Comparison of ENCODE assay signal across 8 cellular contexts in the genomic region with DNA sequence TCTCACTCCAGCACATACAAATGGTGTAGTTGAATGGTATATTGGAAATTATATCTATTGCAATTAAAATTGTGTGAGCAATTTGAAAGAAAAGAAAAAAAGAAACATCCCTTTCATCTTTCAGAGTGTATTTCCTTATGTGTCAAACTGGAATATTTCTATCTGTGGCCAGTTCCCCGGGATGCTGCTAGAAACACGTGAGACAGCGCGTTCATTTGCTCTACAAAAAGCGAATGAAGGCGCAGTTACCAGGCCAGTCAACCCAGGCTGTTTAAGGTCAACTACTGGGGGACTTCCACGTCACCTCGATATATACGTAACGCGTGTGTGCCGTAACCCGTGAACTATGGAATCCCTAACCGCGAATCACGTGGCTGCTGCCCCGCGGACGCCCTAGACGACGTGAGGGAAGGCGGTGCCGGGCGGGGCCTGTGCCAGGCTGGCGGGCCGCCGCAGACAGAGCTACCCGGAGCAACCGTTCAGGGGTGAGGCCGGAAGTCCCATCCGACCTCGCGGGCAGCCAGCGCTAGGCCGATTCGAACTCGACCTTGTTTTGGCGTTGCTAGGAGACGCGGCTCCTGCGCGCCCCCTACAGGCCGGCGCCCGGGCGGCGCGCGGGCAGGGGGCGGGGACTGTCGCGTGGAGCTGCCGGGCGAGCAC. TPM values are rescaled to one million over a fixed set of nuclear protein-coding genes. Genes with fewer than 3 reads are reported as not detected.
DNase-seq lines count a peak whose midpoint lies in the region; ATAC-seq and TF ChIP-seq lines count a peak whose summit lies in the region.

No MANE protein-coding gene starts in this region.

- intact Hi-C loops in dorsolateral prefrontal cortex (cut with DNase I) (loop anchor here (5.0 to 10.0 kb wide), 4 partner anchors 428 to 576 kb away; no protein-coding TSS in a partner anchor), lower leg skin (cut with DNase I; ENCODE audit: low total_unique reads) (loop anchor here (5.0 kb wide), 1 partner anchor 581 kb away; no protein-coding TSS in a partner anchor)

- peak; percentile 85 for ATAC-seq in GM19328 (IDR thresholded peaks at IDR 0.05; ENCODE audit: unreplicated experiment)
- ATAC-seq in HG03460 (IDR thresholded peaks at IDR 0.05; ENCODE audit: unreplicated experiment), result peak; percentile 77

- no peak for TF ChIP-seq POLR2A in lower leg skin (IDR thresholded peaks at IDR 0.05)

- 3 to 6% methylated on average over 33 to 49 of the region's 54 CpGs for WGBS in lower leg skin, 2 donors

- POLR2A ChIA-PET in BJ (lab: Charles Lee), result interaction anchor here (0.7 to 1.0 kb wide), 3 partner anchors 29 to 180 kb away, joined by 3 to 4 read pairs (median 4); no protein-coding TSS in a partner anchor

- H3K4me3 ChIP-seq in BJ (ENCODE audit: low read depth, low read length) (peak overlapping the region; percentile 81), dorsolateral prefrontal cortex (peak overlapping the region; percentile 72 to 100 (median 93)), lower leg skin (ENCODE audit: low read depth, poor library complexity, severe bottlenecking) (peak overlapping the region; percentile 71)

- no peaks in the 10 kb centered on the region for H3K27me3 ChIP-seq in BJ (ENCODE audit: control insufficient read depth, insufficient read depth, low read length)
- no peaks in the 10 kb centered on the region for H3K27me3 ChIP-seq in dorsolateral prefrontal cortex

- DNase-seq in BJ (ENCODE audit: low read depth) (peak; percentile 41), NCI-H524 treated with DMSO at 0.1 percent for 48 hours (lab: John Stamatoyannopoulos, UW) (peak; percentile 17), dorsolateral prefrontal cortex (peak; percentile 68 to 92 (median 78)), lower leg skin (ENCODE audit: low spot score in 2 of 2) (peak; percentile 91 to 98)
- peak; percentile 86 to 88 for DNase-seq in activated CD4-positive, alpha-beta T cell treated with anti-CD3 and anti-CD28 coated beads, Interleukin-2, amount 50 U/mL, for 4 hours
- DNase-seq in stimulated activated CD4-positive, alpha-beta T cell treated with anti-CD3 and anti-CD28 coated beads, Interleukin-4, amount 100 ng/mL, for 48 hours (ENCODE audit: low read depth in 2 of 2), result peak; percentile 85 to 91

- H3K36me3 ChIP-seq in BJ (ENCODE audit: control insufficient read depth, insufficient read depth, low read length), result no peaks in the 10 kb centered on the region

- TF ChIP-seq CTCF in BJ (IDR thresholded peaks at IDR 0.05; ENCODE audit: insufficient read depth, low read depth, low read length), result peak; percentile 66
- TF ChIP-seq CTCF in dorsolateral prefrontal cortex (IDR thresholded peaks at IDR 0.05 in 54 of 56, conservative IDR thresholded peaks at IDR 0.05 in 2 of 56; ENCODE audit: low read depth in 1 of 56, partially characterized antibody in 56 of 56), result peak; percentile 63 to 98 (median 85)
- peak in 1 of 3 donors; percentile 54 for TF ChIP-seq CTCF in lower leg skin (IDR thresholded peaks at IDR 0.05)

- peak overlapping the region; percentile 53 to 97 (median 89) for H3K27ac ChIP-seq in dorsolateral prefrontal cortex

- CTCF ChIA-PET in BJ (lab: Yijun Ruan, JAX), result interaction anchor here (0.6 to 5.4 kb wide), 57 partner anchors 11 to 579 kb away, joined by 3 to 74 read pairs (median 4); no protein-coding TSS in a partner anchor

RNA-seq across cellular contexts. Expression of a gene that starts 1.1 kb away (rescaled TPM):
- polyA plus RNA-seq in BJ (2011; rRNA removed), result 3.3 and 6.8 TPM in 2 replicates
- 2.6 and 3.1 TPM in 2 replicates for polyA minus RNA-seq in BJ (2011; rRNA and poly(A)+ RNA removed)
- total RNA-seq in dorsolateral prefrontal cortex (10 to 100 TPM; 13.2 to 59.1 (median 33.1) TPM), lower leg skin (100 to 1,000 TPM in 3 of 4 donors, 10 to 100 TPM in 1; 94.9 to 253 (median 143) TPM)

Comparison
In these comparisons a context has a peak if more than half of its experiments do, and no peak if none do; other contexts are left out.
1. Peak in every context shown above with its lines: DNase-seq, ATAC-seq, H3K4me3 ChIP-seq and H3K27ac ChIP-seq.
2. DNase-seq: peak in every context shown above with its lines; median percentile 94 in lower leg skin; 88 in stimulated activated CD4-positive, alpha-beta T cell treated with anti-CD3 and anti-CD28 coated beads, Interleukin-4, amount 100 ng/mL, for 48 hours; 87 in activated CD4-positive, alpha-beta T cell treated with anti-CD3 and anti-CD28 coated beads, Interleukin-2, amount 50 U/mL, for 4 hours; 78 in dorsolateral prefrontal cortex; 41 in BJ; 17 in NCI-H524 treated with DMSO at 0.1 percent for 48 hours.